8 cellular contexts compared by ENCODE assay signal in genomic region chr19:50658438-50659317, GRCh38. TPM values are rescaled to one million over a fixed set of nuclear protein-coding genes. Genes with fewer than 3 reads are reported as not detected.
DNase-seq lines count a peak whose midpoint lies in the region; ATAC-seq and TF ChIP-seq lines count a peak whose summit lies in the region.

No MANE protein-coding gene starts in this region.

- BruUV-seq in OCI-LY7 (replicated peaks; lab: Mats Ljungman, UMichigan), result no TSS peak

- H4K20me1 ChIP-seq in GM23248 (ENCODE audit: insufficient read depth), result no peaks in the 10 kb centered on the region
- H4K20me1 ChIP-seq in OCI-LY7 (ENCODE audit: insufficient read depth, low read length), result no peaks in the 10 kb centered on the region

- DNase-seq in GM23248 (peak; percentile 86), OCI-LY7 (ENCODE audit: low spot score) (peak; percentile 91), head of caudate nucleus (peak; percentile 75 to 95 (median 88)), ureter (ENCODE audit: low spot score) (peak; percentile 73), posterior vena cava (ENCODE audit: low spot score) (no peak)
- DNase-seq in activated naive CD4-positive, alpha-beta T cell treated with Interleukin-2 at 50 U/mL for 16 hours, result peak; percentile 37

- peaks cover 7% of the 10 kb centered on the region; the same call in 1 of the 2 replicates for H3F3A ChIP-seq in GM23248 (ENCODE audit: insufficient read depth)

- intact Hi-C loops in OCI-LY7 (cut with micrococcal nuclease; ENCODE audit: unreplicated experiment), result loop anchor here (1.0 to 5.0 kb wide), 3 partner anchors 50 to 291 kb away; partner anchors contain the start of gene NAPSA
- intact Hi-C loops in head of caudate nucleus (cut with DNase I), result no loop called here
- intact Hi-C loops in posterior vena cava (cut with DNase I), result loop anchor here in 1 of 2 donors (5.0 kb wide), 1 partner anchor 401 kb away; no protein-coding TSS in a partner anchor

- no peaks in the 10 kb centered on the region for H3K36me3 ChIP-seq in GM23248 (ENCODE audit: low read depth)
- no peaks in the 10 kb centered on the region for H3K36me3 ChIP-seq in OCI-LY7 (ENCODE audit: insufficient read depth, low read length)
- H3K36me3 ChIP-seq in parathyroid adenoma (ENCODE audit: control insufficient read depth, insufficient read depth, low read length), result no peaks in the 10 kb centered on the region

- peak overlapping the region; percentile 65 for H3K4me3 ChIP-seq in GM23248
- peak overlapping the region; percentile 70 for H3K4me3 ChIP-seq in OCI-LY7 (ENCODE audit: low read depth, low read length, poor library complexity, severe bottlenecking)
- H3K4me3 ChIP-seq in parathyroid adenoma (ENCODE audit: low read depth, low read length), result peak overlapping the region; percentile 91

- no peaks in the 10 kb centered on the region for H3K4me1 ChIP-seq in GM23248 (ENCODE audit: insufficient read depth)
- peaks cover 22% of the 10 kb centered on the region for H3K4me1 ChIP-seq in OCI-LY7 (ENCODE audit: insufficient read depth, low read length, poor library complexity, severe bottlenecking)
- H3K4me1 ChIP-seq in parathyroid adenoma, result no peaks in the 10 kb centered on the region

- no peak for ATAC-seq in GM18868 (IDR thresholded peaks at IDR 0.05; ENCODE audit: unreplicated experiment)

- H3K79me2 ChIP-seq in GM23248 (ENCODE audit: insufficient read depth), result no peaks in the 10 kb centered on the region
- H3K79me2 ChIP-seq in OCI-LY7 (ENCODE audit: insufficient read depth, low read depth, low read length), result no peaks in the 10 kb centered on the region
- H3K79me2 ChIP-seq in parathyroid adenoma, result no peaks in the 10 kb centered on the region

- H3K27me3 ChIP-seq in GM23248 (replicated peaks; ENCODE audit: insufficient read depth) (no peaks in the 10 kb centered on the region), parathyroid adenoma (ENCODE audit: control insufficient read depth, insufficient read depth, low read length) (no peaks in the 10 kb centered on the region)

- H3K9me3 ChIP-seq in GM23248 (ENCODE audit: low read depth) (no peaks in the 10 kb centered on the region), OCI-LY7 (ENCODE audit: low read length) (no peaks in the 10 kb centered on the region), parathyroid adenoma (ENCODE audit: control insufficient read depth, low read length) (no peaks in the 10 kb centered on the region)

- no peaks in the 10 kb centered on the region for H3K9me2 ChIP-seq in GM23248 (ENCODE audit: insufficient read depth)
- no peaks in the 10 kb centered on the region for H3K9me2 ChIP-seq in OCI-LY7 (ENCODE audit: insufficient read depth, low read length)

- in situ Hi-C loops in GM23248 (cut with MboI), result no loop called here

- H3K27ac ChIP-seq in GM23248, result peak overlapping the region; percentile 36
- peak overlapping the region; percentile 83 for H3K27ac ChIP-seq in OCI-LY7 (ENCODE audit: low read depth, low read length, poor library complexity, severe bottlenecking)
- peak overlapping the region; percentile 99 for H3K27ac ChIP-seq in parathyroid adenoma

- CTCF ChIA-PET in OCI-LY7 (lab: Charles Lee; ENCODE audit: unreplicated experiment), result interaction anchor here (0.6 kb wide), 2 partner anchors 18 to 342 kb away, joined by 7 read pairs; no protein-coding TSS in a partner anchor

- peak overlapping the region; percentile 83 for H2AFZ ChIP-seq in GM23248
- H2AFZ ChIP-seq in OCI-LY7 (ENCODE audit: low read length), result no peak overlapping the region
- peak overlapping the region; percentile 95 for H2AFZ ChIP-seq in parathyroid adenoma

- peak overlapping the region; percentile 74 for H3K4me2 ChIP-seq in GM23248 (ENCODE audit: unreplicated experiment)
- peak overlapping the region; percentile 71 for H3K4me2 ChIP-seq in OCI-LY7 (ENCODE audit: low read length)
- peak overlapping the region; percentile 77 for H3K4me2 ChIP-seq in parathyroid adenoma (ENCODE audit: low read length)

- POLR2A ChIA-PET in OCI-LY7 (lab: Charles Lee), result no interaction called here

- peak overlapping the region; percentile 32 for H3K9ac ChIP-seq in GM23248
- peak overlapping the region; percentile 98 for H3K9ac ChIP-seq in parathyroid adenoma

- 3 to 7% methylated on average over 35 to 45 of the region's 67 CpGs for WGBS in GM23248 (ENCODE audit: low coverage in 1 of 2, low lambda C conversion rate in 2 of 2, missing lambda C conversion rate in 2 of 2), 2 experiments

- no peak for TF ChIP-seq CTCF in OCI-LY7 (conservative IDR thresholded peaks at IDR 0.05; ENCODE audit: low read length)
- peak; percentile 45 for TF ChIP-seq CTCF in parathyroid adenoma (IDR thresholded peaks at IDR 0.05)

RNA-seq across cellular contexts. Expression of gene C19orf81, which starts 9.4 kb away (rescaled TPM):
- not detected in 2 replicates for total RNA-seq in GM23248 (2014; rRNA removed; shearing (Covaris generic))
- 1.1 and 1.6 TPM in 2 replicates for polyA plus RNA-seq in GM23248 (2016; fragmentation: Nextera tagmentation; extraction: Ambion mirVana)
- 15.2 and 20.0 TPM in 2 replicates for total RNA-seq in OCI-LY7 (2014; rRNA removed; shearing (Covaris generic))
- total RNA-seq in OCI-LY7 (2022) (11.4 and 14.2 TPM in 2 replicates), ureter (1.6 TPM), posterior vena cava (under 1 TPM in 1 of 2 donors, not detected in 1; 0.57 TPM)

RNA-seq across cellular contexts. Expression of gene SYT3, which starts 19.0 kb away (rescaled TPM):
- not detected in 2 replicates for total RNA-seq in GM23248 (2014; rRNA removed; shearing (Covaris generic))
- not detected in 2 replicates for polyA plus RNA-seq in GM23248 (2016; fragmentation: Nextera tagmentation; extraction: Ambion mirVana)
- 0.16 TPM in 1 of 2 replicates, not detected in the other for total RNA-seq in OCI-LY7 (2014; rRNA removed; shearing (Covaris generic))
- total RNA-seq in OCI-LY7 (2022), result 0.17 and 0.33 TPM in 2 replicates
- total RNA-seq in ureter, result 0.96 TPM
- under 1 TPM in 1 of 2 donors, not detected in 1; 0.74 TPM for total RNA-seq in posterior vena cava

Comparison
In these comparisons a context has a peak if more than half of its experiments do, and no peak if none do; other contexts are left out.
1. H3K27ac ChIP-seq: peak in every context shown above with its lines; median percentile 99 in parathyroid adenoma; 83 in OCI-LY7; 36 in GM23248.